Comparison of ENCODE assay signal across 15 cellular contexts in the genomic region with DNA sequence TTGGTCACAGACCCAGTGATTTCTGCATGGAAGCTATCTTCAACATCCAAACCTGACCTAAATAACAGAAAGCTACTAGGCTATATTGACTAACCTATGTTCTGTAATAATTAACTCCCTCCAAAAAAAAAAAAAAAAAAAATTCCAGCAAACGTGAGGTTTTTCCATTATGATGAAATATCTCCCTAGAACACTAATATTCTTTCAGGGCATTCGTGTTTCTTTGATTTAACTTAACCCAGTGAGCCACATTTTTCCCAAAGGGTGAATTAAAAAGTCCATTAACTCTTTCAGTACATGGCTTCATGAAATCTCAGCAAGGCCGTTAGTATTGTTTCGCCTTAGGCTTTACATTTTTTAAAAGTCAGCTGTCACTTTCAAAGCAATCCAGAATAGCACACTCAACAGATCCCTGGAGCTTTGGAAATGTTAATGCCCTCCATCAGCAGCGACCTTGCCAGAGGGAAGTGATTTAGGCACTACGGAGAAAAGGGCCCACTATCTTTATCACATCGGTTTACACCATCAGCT.
"Had no signal": no experiment of that assay in that cellular context is flagged by ENCODE, and none has a peak within 500 bp of the region (broad histone marks: within the 10 kb centered on the region; RNA-seq: fewer than 3 reads in every experiment).

No MANE protein-coding gene starts in this region.

- H3K27ac ChIP-seq: gastroesophageal sphincter, suprapubic skin had no signal

- H3K4me1 ChIP-seq: gastroesophageal sphincter had no signal

- H3K9me3 ChIP-seq: gastroesophageal sphincter, suprapubic skin had no signal

- DNase-seq: activated CD4-positive, alpha-beta T cell treated with anti-CD3 and anti-CD28 coated beads, Interleukin-2, amount 50 U/mL, for 48 hours; activated CD4-positive, CD25-positive, alpha-beta regulatory T cell treated with anti-CD3 and anti-CD28 coated beads, Interleukin-2, amount 50 U/mL, for 72 hours; activated gamma-delta T cell; activated T-cell treated with anti-CD3 and anti-CD28 coated beads, Interleukin-2, amount 50 U/mL, for 48 hours; amygdala; effector memory CD8-positive, alpha-beta T cell; hypothalamus; immature natural killer cell; left colon; nephron progenitor cell; stimulated activated CD4-positive, alpha-beta T cell treated with anti-CD3 and anti-CD28 coated beads, Interleukin-4, amount 100 ng/mL, for 1 hour; stimulated activated CD8-positive, alpha-beta memory T cell treated with anti-CD3 and anti-CD28 coated beads, Interleukin-4, amount 100 ng/mL, for 48 hours; stimulated activated naive CD8-positive, alpha-beta T cell treated with anti-CD3 and anti-CD28 coated beads, Interleukin-15, Interleukin-2, amounts not matched to agents 100 U/mL and 50 U/mL, for 24 hours had no signal

- H3K36me3 ChIP-seq: gastroesophageal sphincter, suprapubic skin had no signal

- H3K27me3 ChIP-seq: gastroesophageal sphincter, suprapubic skin had no signal

- H3K4me3 ChIP-seq: gastroesophageal sphincter, suprapubic skin had no signal
